In the genomic region with DNA sequence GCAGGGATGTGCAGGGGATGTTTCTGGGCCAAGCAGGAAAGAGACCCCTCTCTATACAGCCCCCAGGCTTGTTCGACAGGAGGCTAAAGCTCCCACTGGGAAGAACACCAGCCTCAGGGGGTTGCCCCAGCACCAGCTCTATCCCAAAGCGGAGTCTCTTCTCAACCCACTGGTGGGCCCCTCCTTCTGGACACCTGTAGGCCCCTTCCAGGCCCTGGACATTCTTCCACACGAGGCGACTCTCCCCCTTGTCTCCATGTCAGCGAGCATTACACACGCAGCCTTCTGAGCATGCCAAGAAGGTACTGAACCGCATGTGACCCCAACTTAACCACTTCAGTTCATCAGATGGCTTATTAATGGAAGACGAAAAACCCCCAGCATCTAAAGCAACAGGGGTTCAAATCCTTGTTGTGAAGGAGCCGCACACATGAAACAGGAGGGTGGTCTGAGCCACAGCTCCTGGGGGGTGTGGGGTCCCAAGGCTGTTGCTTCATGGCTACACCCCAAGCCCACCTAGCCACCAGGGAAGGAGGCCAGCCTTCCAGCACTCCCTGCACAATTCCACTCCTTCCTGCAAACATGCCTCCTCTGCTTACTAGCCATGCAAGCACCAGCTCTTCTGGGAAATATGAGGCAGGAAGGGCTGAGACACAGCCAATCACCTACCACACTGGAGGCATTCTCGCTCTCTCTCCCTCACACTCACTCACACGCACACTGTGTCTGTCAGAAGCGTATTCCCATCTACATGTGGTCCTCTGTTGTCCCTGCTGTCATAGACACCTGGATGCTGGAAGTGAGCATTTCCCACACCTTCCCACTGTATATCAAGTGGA, we compare ENCODE assay signal across 8 cellular contexts.
DNase-seq lines count a peak whose midpoint lies in the region; ATAC-seq and TF ChIP-seq lines count a peak whose summit lies in the region.
"Had no signal": no experiment of that assay in that cellular context is flagged by ENCODE, and none has a peak within 500 bp of the region (broad histone marks: within the 10 kb centered on the region; RNA-seq: fewer than 3 reads in every experiment).

No MANE protein-coding gene starts in this region.

- DNase-seq in RWPE1 (ENCODE audit: low spot score) (no peak), dorsolateral prefrontal cortex (peak in 1 of 10 donors; percentile 12), mesendoderm (no peak), substantia nigra (lab: John Stamatoyannopoulos, UW) (peak in 1 of 49 donors; percentile 38), AG08396 (ENCODE audit: low spot score) (no peak), NCI-H748 (lab: John Stamatoyannopoulos, UW; ENCODE audit: unreplicated experiment) (no peak)
- DNase-seq: NCI-H446 had no signal

- H3K4me3 ChIP-seq in dorsolateral prefrontal cortex (peak overlapping the region in 41 of 59 donors; percentile 1 to 88 (median 80)), mesendoderm (ENCODE audit: low read length) (no peak overlapping the region)

- no peak overlapping the region for H3K18ac ChIP-seq in mesendoderm (ENCODE audit: low read length)

- no peak overlapping the region for H2BK15ac ChIP-seq in mesendoderm (replicated peaks; ENCODE audit: low read depth)

- H3K4ac ChIP-seq in mesendoderm (ENCODE audit: low read depth, low read length): no peak overlapping the region

- H2AK5ac ChIP-seq in mesendoderm (ENCODE audit: low read length): no peak overlapping the region

- H3K9ac ChIP-seq in mesendoderm (ENCODE audit: low read length): no peak overlapping the region

- ATAC-seq in HG03442 (IDR thresholded peaks at IDR 0.05; ENCODE audit: unreplicated experiment): no peak

- no peaks in the 10 kb centered on the region for H3K36me3 ChIP-seq in mesendoderm (ENCODE audit: control insufficient read depth, insufficient read depth, low read length)

- no peak overlapping the region for H4K8ac ChIP-seq in mesendoderm (ENCODE audit: low read depth, low read length)

- CTCF ChIA-PET in RWPE1 (lab: Yijun Ruan, JAX): interaction anchor here (0.6 kb wide), 2 partner anchors 44 to 193 kb away, joined by 3 read pairs; partner anchors contain the start of gene C20orf203

- peaks cover 7% of the 10 kb centered on the region for H3K4me1 ChIP-seq in mesendoderm (ENCODE audit: control insufficient read depth, low read depth, low read length)

- H3K79me1 ChIP-seq in mesendoderm (ENCODE audit: low read length): peaks cover 27% of the 10 kb centered on the region

- no peak overlapping the region for H2BK5ac ChIP-seq in mesendoderm (ENCODE audit: low read length)

- no peak overlapping the region for H3K4me2 ChIP-seq in mesendoderm (ENCODE audit: low read length)

- H3K27me3 ChIP-seq in dorsolateral prefrontal cortex: no peaks in the 10 kb centered on the region
- no peaks in the 10 kb centered on the region for H3K27me3 ChIP-seq in mesendoderm (ENCODE audit: insufficient read depth, low read length, poor library complexity)

- H3K23ac ChIP-seq in mesendoderm (ENCODE audit: low read length): no peak overlapping the region

- no CpG with 5 or more reads among the region's 12 CpGs for WGBS in mesendoderm (ENCODE audit: extremely low coverage, insufficient coverage, low lambda C conversion rate)

- TF ChIP-seq CTCF in RWPE1 (conservative IDR thresholded peaks at IDR 0.05; ENCODE audit: low read depth): no peak
- TF ChIP-seq CTCF in dorsolateral prefrontal cortex (IDR thresholded peaks at IDR 0.05 in 54 of 56, conservative IDR thresholded peaks at IDR 0.05 in 2 of 56; ENCODE audit: low read depth in 1 of 56, partially characterized antibody in 56 of 56): no peak

- H3K56ac ChIP-seq in mesendoderm (ENCODE audit: low read length): peak overlapping the region; percentile 29

- POLR2A ChIA-PET in RWPE1 (lab: Yijun Ruan, JAX; ENCODE audit: low non-redundant PET): no interaction called here

- H2BK120ac ChIP-seq in mesendoderm (ENCODE audit: low read depth, low read length): no peak overlapping the region

- H3K79me2 ChIP-seq in mesendoderm (ENCODE audit: control insufficient read depth, insufficient read depth, low read length): peaks cover 43% of the 10 kb centered on the region

- H3K27ac ChIP-seq in RWPE1: peak overlapping the region; percentile 83
- peak overlapping the region in 55 of 59 donors; percentile 5 to 99 (median 92) for H3K27ac ChIP-seq in dorsolateral prefrontal cortex
- no peak overlapping the region for H3K27ac ChIP-seq in mesendoderm (ENCODE audit: low read depth, low read length)
- H3K27ac ChIP-seq in substantia nigra (ENCODE audit: low read depth, low read length, poor library complexity, severe bottlenecking): peak overlapping the region; percentile 89

- intact Hi-C loops in dorsolateral prefrontal cortex (cut with DNase I): loop anchor here (2.0 to 10.0 kb wide), 2 partner anchors 122 to 276 kb away; partner anchors contain the start of genes PLAGL2 (in 2 of the 2), POFUT1 (in 2 of the 2) and ASXL1 (in 1 of the 2)

- no peak overlapping the region for H4K5ac ChIP-seq in mesendoderm (ENCODE audit: low read length)
